Comparison of ENCODE assay signal across 11 cellular contexts in genomic region chr4:105551968-105552746, GRCh38. TPM values are rescaled to one million over a fixed set of nuclear protein-coding genes. Genes with fewer than 3 reads are reported as not detected.
DNase-seq lines count a peak whose midpoint lies in the region; ATAC-seq and TF ChIP-seq lines count a peak whose summit lies in the region.
"Had no signal": no experiment of that assay in that cellular context is flagged by ENCODE, and none has a peak within 500 bp of the region (broad histone marks: within the 10 kb centered on the region; RNA-seq: fewer than 3 reads in every experiment).

Gene ARHGEF38 (plus strand): TSS chr4:105552620. CDS start chr4:105552766, 146 bp downstream.

- peaks cover 6% of the 10 kb centered on the region; the same call in 1 of the 2 replicates for H3K4me1 ChIP-seq in GM23338 (ENCODE audit: insufficient read depth)

- no peak within 1 kb of the TSS for H2AFZ ChIP-seq in GM23338

- no peaks in the 10 kb centered on the region for H3K36me3 ChIP-seq in GM23338 (ENCODE audit: insufficient read depth)

- H3K36me3 Mint-ChIP-seq in GM23338 (ENCODE audit: low read depth), result no peaks in the 10 kb centered on the region

- H3K27ac ChIP-seq in GM23338 (ENCODE audit: low read depth), result no peak within 1 kb of the TSS

- ATAC-seq in GM23338 (peak; percentile 41), esophagus mucosa (peak; percentile 94), GM19463 (IDR thresholded peaks at IDR 0.05; ENCODE audit: unreplicated experiment) (no peak), HG03571 (IDR thresholded peaks at IDR 0.05; ENCODE audit: unreplicated experiment) (no peak)
- ATAC-seq in stimulated activated naive CD8-positive, alpha-beta T cell treated with anti-CD3 and anti-CD28 coated beads, Interleukin-15, Interleukin-2, amounts not matched to agents 100 U/mL and 50 U/mL, for 24 hours, result no peak

- peaks cover 96% of the 10 kb centered on the region for H3K27me3 ChIP-seq in GM23338 (ENCODE audit: insufficient read depth)

- DNase-seq in GM23338 (ENCODE audit: low spot score), result peak; percentile 59
- peak; percentile 92 for DNase-seq in NCI-H526 treated with DMSO at 0.1 percent for 48 hours (lab: John Stamatoyannopoulos, UW)
- DNase-seq in renal cortical epithelial cell (ENCODE audit: low read depth), result peak; percentile 99
- DNase-seq in stimulated activated naive CD8-positive, alpha-beta T cell treated with anti-CD3 and anti-CD28 coated beads, Interleukin-15, Interleukin-2, amounts not matched to agents 100 U/mL and 50 U/mL, for 24 hours, result no peak
- no peak for DNase-seq in GDM1 (lab: John Stamatoyannopoulos, UW)
- DNase-seq: activated B cell treated with CpG ODN at 0.5 μM for 24 hours had no signal

- no peak within 1 kb of the TSS for H3K4me3 Mint-ChIP-seq in GM23338
- H3K4me3 Mint-ChIP-seq: activated B cell treated with CpG ODN at 0.5 μM for 24 hours had no signal

- no peak for TF ChIP-seq CTCF in GM23338 (conservative IDR thresholded peaks at IDR 0.05; ENCODE audit: low read depth in 2 of 2)

- H3K9me2 ChIP-seq in GM23338 (ENCODE audit: insufficient read depth), result no peaks in the 10 kb centered on the region

- H3K4me3 ChIP-seq in GM23338, result no peak within 1 kb of the TSS
- H3K4me3 ChIP-seq: skin epidermis had no signal

- no peak within 1 kb of the TSS for H3K4me2 ChIP-seq in GM23338

- no peak within 1 kb of the TSS for H3K27ac Mint-ChIP-seq in GM23338
- H3K27ac Mint-ChIP-seq: activated B cell treated with CpG ODN at 0.5 μM for 24 hours had no signal

- H3K79me2 ChIP-seq in GM23338 (replicated peaks; ENCODE audit: insufficient read depth), result no peaks in the 10 kb centered on the region

- no peaks in the 10 kb centered on the region for H3K9me3 Mint-ChIP-seq in GM23338
- H3K9me3 Mint-ChIP-seq: activated B cell treated with CpG ODN at 0.5 μM for 24 hours had no signal

- H3F3A ChIP-seq in GM23338 (replicated peaks; ENCODE audit: low read depth), result no peaks in the 10 kb centered on the region

- H3K4me1 Mint-ChIP-seq in GM23338, result peaks cover 24% of the 10 kb centered on the region; the same call in 2 of the 3 replicates
- H3K4me1 Mint-ChIP-seq: activated B cell treated with CpG ODN at 0.5 μM for 24 hours had no signal

- H4K20me1 ChIP-seq in GM23338 (replicated peaks; ENCODE audit: insufficient read depth), result no peaks in the 10 kb centered on the region; the same call in none of the 2 replicates

- peaks cover 79% of the 10 kb centered on the region for H3K27me3 Mint-ChIP-seq in GM23338 (ENCODE audit: insufficient read depth, low read depth, poor library complexity)

TF ChIP-seq in GM23338, 12 proteins besides CTCF, POLR2A, EP300 and RAD21 (continues in another document):
- TF ChIP-seq ZNF114 (CRISPR knock-in tag; IDR thresholded peaks at IDR 0.05) (no peak), REST (IDR thresholded peaks at IDR 0.05; ENCODE audit: unreplicated experiment) (no peak), EZH2phosphoT487 (IDR thresholded peaks at IDR 0.05; ENCODE audit: unreplicated experiment) (no peak), POLR2AphosphoS5 (IDR thresholded peaks at IDR 0.05; ENCODE audit: low read depth) (no peak), ZNF462 (CRISPR knock-in tag; IDR thresholded peaks at IDR 0.05) (no peak), EZH2 (IDR thresholded peaks at IDR 0.05; ENCODE audit: low read depth, unreplicated experiment) (no peak), ETS1 (IDR thresholded peaks at IDR 0.05) (no peak), STAT1 (IDR thresholded peaks at IDR 0.05; ENCODE audit: unreplicated experiment) (no peak)

RNA-seq across cellular contexts. Expression of gene ARHGEF38, which starts in this region (rescaled TPM):
- not detected in 2 replicates for total RNA-seq in GM23338 (2014; rRNA removed; shearing (Covaris generic))
- polyA plus RNA-seq in GM23338 (2016; fragmentation: Nextera tagmentation; extraction: Ambion mirVana), result 0.58 TPM in 1 of 2 replicates, not detected in the other
- total RNA-seq in esophagus mucosa (0.32 TPM), renal cortical epithelial cell (0.69 and 11.7 TPM in 2 replicates)
- total RNA-seq: activated B cell treated with CpG ODN at 0.5 μM for 24 hours, endothelial cell of umbilical vein had no signal
- polyA plus RNA-seq: endothelial cell of umbilical vein had no signal

Comparison
In these comparisons a context has a peak if more than half of its experiments do, and no peak if none do; other contexts are left out.
1. Peak in DNase-seq and ATAC-seq in GM23338; RNA of the gene not detected or under 1 TPM.
2. Peak in ATAC-seq in esophagus mucosa; RNA of the gene not detected or under 1 TPM.
3. DNase-seq: peak in NCI-H526 treated with DMSO at 0.1 percent for 48 hours (single experiment) and renal cortical epithelial cell (single experiment); none in stimulated activated naive CD8-positive, alpha-beta T cell treated with anti-CD3 and anti-CD28 coated beads, Interleukin-15, Interleukin-2, amounts not matched to agents 100 U/mL and 50 U/mL, for 24 hours (single experiment) and GDM1 (single experiment).